Comparison of ENCODE assay signal across 33 cellular contexts in genomic region chr5:57551251-57551650, GRCh38.
"Had no signal": no experiment of that assay in that cellular context is flagged by ENCODE, and none has a peak within 500 bp of the region (broad histone marks: within the 10 kb centered on the region; RNA-seq: fewer than 3 reads in every experiment).

No MANE protein-coding gene starts in this region.

- H3K27ac Mint-ChIP-seq: activated B cell treated with CpG ODN at 0.5 μM for 24 hours; activated CD4-positive, alpha-beta memory T cell treated with anti-CD3 and anti-CD28 coated beads, Interleukin-2, amount 10 ng/mL, durations not matched to agents 7 days and 5 days; activated CD4-positive, alpha-beta T cell treated with anti-CD3 and anti-CD28 coated beads for 36 hours; activated CD4-positive, alpha-beta T cell treated with anti-CD3 and anti-CD28 coated beads, Interleukin-2, amount 10 ng/mL, durations not matched to agents 7 days and 5 days; activated CD8-positive, alpha-beta memory T cell treated with anti-CD3 and anti-CD28 coated beads, Interleukin-2, amount 10 ng/mL, durations not matched to agents 7 days and 5 days; activated CD8-positive, alpha-beta T cell treated with anti-CD3 and anti-CD28 coated beads, Interleukin-2, amount 10 ng/mL, durations not matched to agents 7 days and 5 days; activated naive CD4-positive, alpha-beta T cell treated with anti-CD3 and anti-CD28 coated beads for 36 hours; activated naive CD4-positive, alpha-beta T cell treated with anti-CD3 and anti-CD28 coated beads, Interleukin-2, amount 50 U/mL, for 72 hours; activated naive CD8-positive, alpha-beta T cell treated with anti-CD3 and anti-CD28 coated beads for 36 hours; activated T-cell treated with anti-CD3 and anti-CD28 coated beads, Interleukin-2, amount 50 U/mL, for 24 hours; T-helper 1 cell treated with Interleukin-12 subunit alpha and Interleukin-12 subunit beta and Interleukin-4 antibody, amounts not matched to agents 30 μg/mL and 1 μg/mL, for 36 hours; T-helper 2 cell treated with Interferon-gamma antibody and Interleukin-4, amounts not matched to agents 5 μg/mL and 100 μg/mL, for 36 hours had no signal

- H3K27me3 Mint-ChIP-seq: activated B cell treated with CpG ODN at 0.5 μM for 24 hours; activated CD8-positive, alpha-beta memory T cell treated with anti-CD3 and anti-CD28 coated beads, Interleukin-2, amount 10 ng/mL, durations not matched to agents 7 days and 5 days; activated naive CD8-positive, alpha-beta T cell treated with anti-CD3 and anti-CD28 coated beads for 36 hours; central memory CD8-positive, alpha-beta T cell had no signal

- H3K27me3 ChIP-seq: adrenal gland, body of pancreas, brain microvascular endothelial cell, breast epithelium had no signal

- ATAC-seq: activated CD4-positive, alpha-beta T cell treated with anti-CD3 and anti-CD28 coated beads for 36 hours; activated CD8-positive, alpha-beta memory T cell treated with anti-CD3 and anti-CD28 coated beads, Interleukin-2, amount 10 ng/mL, durations not matched to agents 7 days and 5 days; activated CD8-positive, alpha-beta T cell treated with anti-CD3 and anti-CD28 coated beads, Interleukin-2, amount 10 ng/mL, durations not matched to agents 7 days and 5 days; body of pancreas had no signal

- H3K36me3 Mint-ChIP-seq: activated CD8-positive, alpha-beta memory T cell treated with anti-CD3 and anti-CD28 coated beads, Interleukin-2, amount 10 ng/mL, durations not matched to agents 7 days and 5 days; activated naive CD8-positive, alpha-beta T cell treated with anti-CD3 and anti-CD28 coated beads for 36 hours had no signal

- H3K9me3 ChIP-seq: adrenal gland, body of pancreas, breast epithelium had no signal

- H3K9me3 Mint-ChIP-seq: activated B cell treated with CpG ODN at 0.5 μM for 24 hours; activated CD4-positive, alpha-beta memory T cell treated with anti-CD3 and anti-CD28 coated beads, Interleukin-2, amount 10 ng/mL, durations not matched to agents 7 days and 5 days; activated CD4-positive, alpha-beta T cell treated with anti-CD3 and anti-CD28 coated beads, Interleukin-2, amount 10 ng/mL, durations not matched to agents 7 days and 5 days; activated naive CD4-positive, alpha-beta T cell treated with anti-CD3 and anti-CD28 coated beads for 36 hours; activated naive CD8-positive, alpha-beta T cell treated with anti-CD3 and anti-CD28 coated beads for 36 hours; activated T-cell treated with anti-CD3 and anti-CD28 coated beads, Interleukin-2, amount 50 U/mL, for 24 hours; T-helper 2 cell treated with Interferon-gamma antibody and Interleukin-4, amounts not matched to agents 5 μg/mL and 100 μg/mL, for 36 hours had no signal

- H3K4me3 ChIP-seq: adrenal gland, body of pancreas, breast epithelium had no signal

- H3K4me3 Mint-ChIP-seq: activated B cell treated with CpG ODN at 0.5 μM for 24 hours; activated CD4-positive, alpha-beta memory T cell treated with anti-CD3 and anti-CD28 coated beads, Interleukin-2, amount 10 ng/mL, durations not matched to agents 7 days and 5 days; activated CD4-positive, alpha-beta T cell treated with anti-CD3 and anti-CD28 coated beads for 36 hours; activated CD4-positive, alpha-beta T cell treated with anti-CD3 and anti-CD28 coated beads, Interleukin-2, amount 10 ng/mL, durations not matched to agents 7 days and 5 days; activated CD8-positive, alpha-beta memory T cell treated with anti-CD3 and anti-CD28 coated beads, Interleukin-2, amount 10 ng/mL, durations not matched to agents 7 days and 5 days; activated CD8-positive, alpha-beta T cell treated with anti-CD3 and anti-CD28 coated beads, Interleukin-2, amount 10 ng/mL, durations not matched to agents 7 days and 5 days; activated naive CD4-positive, alpha-beta T cell treated with anti-CD3 and anti-CD28 coated beads for 36 hours; activated naive CD8-positive, alpha-beta T cell treated with anti-CD3 and anti-CD28 coated beads for 36 hours; activated T-cell treated with anti-CD3 and anti-CD28 coated beads, Interleukin-2, amount 50 U/mL, for 24 hours; central memory CD8-positive, alpha-beta T cell; T-helper 1 cell treated with Interleukin-12 subunit alpha and Interleukin-12 subunit beta and Interleukin-4 antibody, amounts not matched to agents 30 μg/mL and 1 μg/mL, for 36 hours; T-helper 2 cell treated with Interferon-gamma antibody and Interleukin-4, amounts not matched to agents 5 μg/mL and 100 μg/mL, for 36 hours had no signal

- DNase-seq: activated B cell treated with CpG ODN at 0.5 μM for 24 hours; activated CD4-positive, alpha-beta memory T cell treated with anti-CD3 and anti-CD28 coated beads, Interleukin-2, amount 10 ng/mL, durations not matched to agents 7 days and 5 days; activated CD4-positive, alpha-beta T cell treated with anti-CD3 and anti-CD28 coated beads for 1 hour; activated CD4-positive, alpha-beta T cell treated with anti-CD3 and anti-CD28 coated beads for 36 hours; activated CD4-positive, alpha-beta T cell treated with anti-CD3 and anti-CD28 coated beads for 48 hours; activated CD4-positive, alpha-beta T cell treated with anti-CD3 and anti-CD28 coated beads, Interleukin-2, amount 10 ng/mL, durations not matched to agents 7 days and 5 days; activated CD4-positive, alpha-beta T cell treated with anti-CD3 and anti-CD28 coated beads, Interleukin-2, amount 50 U/mL, for 48 hours; activated CD8-positive, alpha-beta memory T cell treated with anti-CD3 and anti-CD28 coated beads for 24 hours; activated CD8-positive, alpha-beta memory T cell treated with anti-CD3 and anti-CD28 coated beads, Interleukin-2, amount 10 ng/mL, durations not matched to agents 7 days and 5 days; activated CD8-positive, alpha-beta memory T cell treated with anti-CD3 and anti-CD28 coated beads, Interleukin-2, amount 50 U/mL, for 48 hours; activated CD8-positive, alpha-beta T cell treated with anti-CD3 and anti-CD28 coated beads, Interleukin-2, amount 10 ng/mL, durations not matched to agents 7 days and 5 days; activated effector memory CD4-positive, alpha-beta T cell treated with anti-CD3 and anti-CD28 coated beads, Interleukin-2, amount 50 U/mL, for 16 hours; activated gamma-delta T cell treated with Interleukin-2 at 50 U/mL for 16 hours; activated naive CD4-positive, alpha-beta T cell; activated naive CD4-positive, alpha-beta T cell treated with anti-CD3 and anti-CD28 coated beads for 36 hours; activated naive CD4-positive, alpha-beta T cell treated with anti-CD3 and anti-CD28 coated beads, Interleukin-2, amount 50 U/mL, for 16 hours; activated naive CD8-positive, alpha-beta T cell treated with anti-CD3 and anti-CD28 coated beads for 36 hours; activated T-cell treated with anti-CD3 and anti-CD28 coated beads, Interleukin-2, amount 50 U/mL, for 24 hours; activated T-cell treated with anti-CD3 and anti-CD28 coated beads, Interleukin-2, amount 50 U/mL, for 48 hours; adrenal gland; amniotic stem cell; aorta; body of pancreas; brain microvascular endothelial cell; cerebellar nuclear complex; T-helper 1 cell; T-helper 9 cell had no signal

- H3K4me1 Mint-ChIP-seq: activated B cell treated with CpG ODN at 0.5 μM for 24 hours; activated CD4-positive, alpha-beta memory T cell treated with anti-CD3 and anti-CD28 coated beads, Interleukin-2, amount 10 ng/mL, durations not matched to agents 7 days and 5 days; activated CD4-positive, alpha-beta T cell treated with anti-CD3 and anti-CD28 coated beads for 36 hours; activated CD4-positive, alpha-beta T cell treated with anti-CD3 and anti-CD28 coated beads, Interleukin-2, amount 10 ng/mL, durations not matched to agents 7 days and 5 days; activated CD8-positive, alpha-beta memory T cell treated with anti-CD3 and anti-CD28 coated beads, Interleukin-2, amount 10 ng/mL, durations not matched to agents 7 days and 5 days; activated naive CD8-positive, alpha-beta T cell treated with anti-CD3 and anti-CD28 coated beads for 36 hours; central memory CD8-positive, alpha-beta T cell had no signal

- H3K27ac ChIP-seq: adrenal gland, body of pancreas, brain microvascular endothelial cell, VCaP had no signal

- H3K36me3 ChIP-seq: adrenal gland, brain microvascular endothelial cell, breast epithelium had no signal

- H3K4me1 ChIP-seq: adrenal gland, body of pancreas, breast epithelium had no signal
